Comparison of ENCODE assay signal across 23 cellular contexts in the genomic region with DNA sequence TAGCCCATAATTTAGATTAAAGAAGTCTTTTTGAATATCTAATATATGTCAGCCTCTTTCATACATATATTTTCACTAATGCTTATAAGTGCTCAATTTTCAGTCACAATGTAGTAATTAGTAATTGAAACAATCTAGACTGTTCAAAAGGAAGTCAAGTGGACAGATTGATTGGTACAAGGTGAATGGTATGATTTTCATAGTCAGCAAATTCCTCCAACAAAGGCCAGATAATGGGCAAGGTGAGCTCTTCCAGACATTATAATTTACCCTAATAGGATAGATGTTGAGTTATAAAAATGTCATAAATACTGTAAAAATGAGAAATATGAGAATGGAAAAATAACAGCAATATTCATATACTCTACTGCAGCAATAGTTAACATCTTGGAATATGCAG. TPM values are rescaled to one million over a fixed set of nuclear protein-coding genes. Genes with fewer than 3 reads are reported as not detected.
DNase-seq lines count a peak whose midpoint lies in the region; ATAC-seq, FAIRE-seq and TF ChIP-seq lines count a peak whose summit lies in the region.
"Had no signal": no experiment of that assay in that cellular context is flagged by ENCODE, and none has a peak within 500 bp of the region (broad histone marks: within the 10 kb centered on the region; RNA-seq: fewer than 3 reads in every experiment).

No MANE protein-coding gene starts in this region.

- in situ Hi-C loops in IMR-90 (cut with MboI; ENCODE audit: low sequenced_read_pairs): no loop called here

- H4K5ac ChIP-seq in IMR-90 (ENCODE audit: low read depth, low read length): no peak overlapping the region

- peak; percentile 53 for DNase-seq in NCI-H524 treated with DMSO at 0.1 percent for 48 hours (lab: John Stamatoyannopoulos, UW)
- no peak for DNase-seq in NCI-H524 (lab: John Stamatoyannopoulos, UW)
- DNase-seq in A549 (ENCODE audit: low read depth in 1 of 2, low spot score in 1 of 2): no peak
- DNase-seq in IMR-90: no peak
- DNase-seq in glutamatergic neuron: no peak
- DNase-seq in activated effector memory CD4-positive, alpha-beta T cell treated with Interleukin-2 at 50 U/mL for 16 hours: no peak
- DNase-seq: ACHN; BE2C; C1 segment of cervical spinal cord; Caco-2; Calu3; CD4-positive, alpha-beta memory T cell; CD4-positive, CD25-positive, alpha-beta regulatory T cell; DMS79 treated with DMSO at 0.1 percent for 48 hours; GF-D8 had no signal

- TF ChIP-seq POLR2A in A549 (IDR thresholded peaks at IDR 0.05; ENCODE audit: low read length) (no peak), IMR-90 (IDR thresholded peaks at IDR 0.05; ENCODE audit: low read depth, low read length) (no peak)

- no peak overlapping the region for H3K14ac ChIP-seq in IMR-90 (replicated peaks; ENCODE audit: low read depth, low read length)

- H4K91ac ChIP-seq in IMR-90 (ENCODE audit: insufficient read depth, low read depth, low read length): no peak overlapping the region

- H3K4me2 ChIP-seq in A549 (no peak overlapping the region), IMR-90 (ENCODE audit: low read depth, low read length) (no peak overlapping the region)
- H3K4me2 ChIP-seq: BLaER1 had no signal

- H2BK20ac ChIP-seq in IMR-90 (ENCODE audit: low read depth, low read length): no peak overlapping the region

- H2BK5ac ChIP-seq in IMR-90 (ENCODE audit: low read depth, low read length, poor library complexity, severe bottlenecking): no peak overlapping the region

- H3K27me3 Mint-ChIP-seq in glutamatergic neuron (ENCODE audit: unreplicated experiment): peaks cover 1% of the 10 kb centered on the region

- no peak overlapping the region for H3K4me3 ChIP-seq in A549
- H3K4me3 ChIP-seq in IMR-90 (ENCODE audit: insufficient read depth, low read depth, low read length): no peak overlapping the region
- H3K4me3 ChIP-seq: BLaER1 had no signal

- no peaks in the 10 kb centered on the region for H3K79me1 ChIP-seq in IMR-90 (ENCODE audit: low read depth in 1 of 2, low read length in 2 of 2)

- no peak overlapping the region for H2BK120ac ChIP-seq in IMR-90 (ENCODE audit: low read depth, low read length)

- no peaks in the 10 kb centered on the region; the same call in none of the 2 replicates for H3K27me3 ChIP-seq in IMR-90 (ENCODE audit: control insufficient read depth, insufficient read depth, low read length)
- H3K27me3 ChIP-seq: BE2C, BLaER1 had no signal

- H3K27ac ChIP-seq in A549: no peak overlapping the region
- H3K27ac ChIP-seq in IMR-90 (ENCODE audit: insufficient read depth, low read length): no peak overlapping the region
- H3K27ac ChIP-seq: 22Rv1, BLaER1 had no signal

- no peak overlapping the region for H4K8ac ChIP-seq in IMR-90 (ENCODE audit: low read depth in 2 of 2, low read length in 2 of 2)

- no peak overlapping the region for H3K56ac ChIP-seq in IMR-90 (ENCODE audit: extremely low read depth, insufficient read depth, low read length)

- H4K20me1 ChIP-seq in IMR-90 (ENCODE audit: insufficient read depth, low read length): no peaks in the 10 kb centered on the region
- H4K20me1 ChIP-seq: BLaER1 had no signal

- H3K4me1 Mint-ChIP-seq in glutamatergic neuron (ENCODE audit: low read depth, unreplicated experiment): peaks cover 3% of the 10 kb centered on the region
- H3K4me1 Mint-ChIP-seq: CD14-positive monocyte; CD4-positive, alpha-beta memory T cell; CD4-positive, CD25-positive, alpha-beta regulatory T cell had no signal

- H3K4me1 ChIP-seq in A549 (no peaks in the 10 kb centered on the region), IMR-90 (ENCODE audit: control insufficient read depth, insufficient read depth, low read length) (no peaks in the 10 kb centered on the region)
- H3K4me1 ChIP-seq: BE2C, BLaER1, Caco-2 had no signal

- H2AK5ac ChIP-seq in IMR-90 (ENCODE audit: low read depth, low read length): no peak overlapping the region

- peak overlapping the region; percentile 29 for H3K27ac Mint-ChIP-seq in glutamatergic neuron (ENCODE audit: unreplicated experiment)
- H3K27ac Mint-ChIP-seq: CD14-positive monocyte; CD4-positive, alpha-beta memory T cell; CD4-positive, CD25-positive, alpha-beta regulatory T cell had no signal

- H3K9me3 ChIP-seq in A549 (peaks cover 12% of the 10 kb centered on the region; the same call in 1 of the 3 replicates), IMR-90 (ENCODE audit: control insufficient read depth, insufficient read depth, low read length) (no peaks in the 10 kb centered on the region)
- H3K9me3 ChIP-seq: BE2C, Caco-2 had no signal

- H3K23ac ChIP-seq in IMR-90 (ENCODE audit: low read depth, low read length): no peak overlapping the region

- H2AK9ac ChIP-seq in IMR-90 (replicated peaks; ENCODE audit: low read depth, low read length, poor library complexity): no peak overlapping the region

- BruUV-seq in IMR-90 (replicated peaks; lab: Mats Ljungman, UMichigan): no TSS peak

- H2BK15ac ChIP-seq in IMR-90 (ENCODE audit: low read depth, low read length): no peak overlapping the region

- dilution Hi-C loops in IMR-90 (cut with HindIII; ENCODE audit: low sequenced_read_pairs, unreplicated experiment): no loop called here

- no peak for TF ChIP-seq RAD21 in A549 (conservative IDR thresholded peaks at IDR 0.05 in 1 of 2, IDR thresholded peaks at IDR 0.05 in 1 of 2)
- no peak for TF ChIP-seq RAD21 in IMR-90 (IDR thresholded peaks at IDR 0.05; ENCODE audit: low read length)

- no peak for FAIRE-seq in A549 (lab: Jason Lieb, UNC)
- FAIRE-seq: GM12891 had no signal

- intact Hi-C loops in IMR-90 (cut with micrococcal nuclease): no loop called here

- H3K9ac ChIP-seq in IMR-90 (ENCODE audit: low read depth, low read length): no peak overlapping the region
- H3K9ac ChIP-seq: BLaER1 had no signal

- H3K36me3 ChIP-seq in IMR-90 (ENCODE audit: control insufficient read depth, insufficient read depth, low read length): no peaks in the 10 kb centered on the region
- H3K36me3 ChIP-seq: BE2C, BLaER1 had no signal

- ATAC-seq in A549 (no peak), IMR-90 (ENCODE audit: low read depth) (no peak), GM18517 (IDR thresholded peaks at IDR 0.05; ENCODE audit: unreplicated experiment) (no peak)

- no peak overlapping the region for H2AFZ ChIP-seq in IMR-90 (replicated peaks; ENCODE audit: low read length, poor library complexity)

- H3K9me1 ChIP-seq in IMR-90 (ENCODE audit: insufficient read depth, low read length): 0 out of 2 replicates have a peak, but pooled peaks cover 3% of the 10 kb centered on the region

- TF ChIP-seq EP300 in A549 (IDR thresholded peaks at IDR 0.05): no peak

- H3K9me3 Mint-ChIP-seq in glutamatergic neuron (ENCODE audit: unreplicated experiment): peaks cover 3% of the 10 kb centered on the region

- no peak overlapping the region for H3K18ac ChIP-seq in IMR-90 (ENCODE audit: low read depth, low read length)

- CTCF ChIA-PET in A549 (lab: Yijun Ruan, JAX): interaction anchor here (1.3 kb wide), 1 partner anchor 16 kb away, joined by 3 read pairs; no protein-coding TSS in a partner anchor
- CTCF ChIA-PET in IMR-90 (lab: Yijun Ruan, JAX): interaction anchor here (0.6 kb wide), 2 partner anchors 7 to 156 kb away, joined by 3 to 5 read pairs; no protein-coding TSS in a partner anchor

- H3K4me3 Mint-ChIP-seq in glutamatergic neuron (ENCODE audit: unreplicated experiment): no peak overlapping the region
- H3K4me3 Mint-ChIP-seq: CD14-positive monocyte; CD4-positive, alpha-beta memory T cell; CD4-positive, CD25-positive, alpha-beta regulatory T cell had no signal

- peaks cover 5% of the 10 kb centered on the region for H3K36me3 Mint-ChIP-seq in glutamatergic neuron (ENCODE audit: unreplicated experiment)
- H3K36me3 Mint-ChIP-seq: CD14-positive monocyte; CD4-positive, alpha-beta memory T cell; CD4-positive, CD25-positive, alpha-beta regulatory T cell had no signal

- H3K4ac ChIP-seq in IMR-90 (ENCODE audit: low read depth, low read length): no peak overlapping the region

- TF ChIP-seq CTCF in A549 (IDR thresholded peaks at IDR 0.05) (no peak), IMR-90 (conservative IDR thresholded peaks at IDR 0.05; ENCODE audit: low read depth, low read length) (no peak), glutamatergic neuron (IDR thresholded peaks at IDR 0.05; ENCODE audit: partially characterized antibody, unreplicated experiment) (no peak)

- POLR2A ChIA-PET in A549 (lab: Yijun Ruan, JAX) (no interaction called here), IMR-90 (lab: Charles Lee; ENCODE audit: unreplicated experiment) (no interaction called here)

TF ChIP-seq in A549, 52 proteins besides CTCF, POLR2A, EP300 and RAD21:
- TF ChIP-seq MAFK (IDR thresholded peaks at IDR 0.05; ENCODE audit: partially characterized antibody) (peak; percentile 83), EHF (CRISPR knock-in tag; IDR thresholded peaks at IDR 0.05) (no peak)
TF ChIP-seq in A549: peak in this region for 1.

TF ChIP-seq in IMR-90, 13 proteins besides CTCF, POLR2A, EP300 and RAD21:
- TF ChIP-seq MAFK (IDR thresholded peaks at IDR 0.05; ENCODE audit: low read depth, low read length): peak; percentile 69
- no peak for TF ChIP-seq BHLHE40 (IDR thresholded peaks at IDR 0.05; ENCODE audit: low read depth, low read length)
- no peak for TF ChIP-seq CEBPB (IDR thresholded peaks at IDR 0.05; ENCODE audit: low read depth, low read length)
- TF ChIP-seq RCOR1 (IDR thresholded peaks at IDR 0.05; ENCODE audit: insufficient replicate concordance, low read length): no peak

RNA-seq across cellular contexts. Expression of a gene that starts 44.4 kb away (rescaled TPM):
- polyA plus RNA-seq in A549 (2011; rRNA removed) (not detected in 2 replicates), A549 (2017; fragmentation: RNase III; extraction: RNeasy Plus Mini Kit Qiagen cat#74134 plus additional on column Dnase treatment) (not detected in 3 replicates), IMR-90 (2012; rRNA removed) (0.03 TPM in 1 of 2 replicates, not detected in the other)
- not detected in 2 replicates for polyA plus RNA-seq in A549 (2012; cell fraction: cytosol; rRNA removed)
- not detected in 2 replicates for polyA plus RNA-seq in A549 (2012; cell fraction: nucleus; rRNA removed)
- not detected in 2 replicates for polyA minus RNA-seq in A549 (2011; rRNA and poly(A)+ RNA removed)
- total RNA-seq in IMR-90 (2012; rRNA removed) (not detected in 2 replicates), glutamatergic neuron (ENCODE audit: unreplicated experiment) (not detected)
- not detected in 2 replicates for polyA plus RNA-seq in IMR-90 (2012; cell fraction: cytosol; rRNA removed)
- 0.04 and 0.05 TPM in 2 replicates for polyA plus RNA-seq in IMR-90 (2012; cell fraction: nucleus; rRNA removed; ENCODE audit: low replicate concordance)
- total RNA-seq: A172; A673; Caco-2; Calu3; CD4-positive, alpha-beta memory T cell; CD4-positive, CD25-positive, alpha-beta regulatory T cell had no signal
- polyA plus RNA-seq: AG04450; CD14-positive monocyte; CD4-positive, alpha-beta memory T cell; CD4-positive, CD25-positive, alpha-beta regulatory T cell had no signal

RNA-seq across cellular contexts. Expression of a gene that starts 58.4 kb away (rescaled TPM):
- polyA plus RNA-seq in A549 (2011; rRNA removed) (0.08 and 0.13 TPM in 2 replicates), A549 (2017; fragmentation: RNase III; extraction: RNeasy Plus Mini Kit Qiagen cat#74134 plus additional on column Dnase treatment) (0.08 to 0.15 TPM (median 0.13 TPM) in 3 replicates), IMR-90 (2012; rRNA removed) (2.6 and 3.2 TPM in 2 replicates)
- 0.01 and 0.16 TPM in 2 replicates for polyA plus RNA-seq in A549 (2012; cell fraction: cytosol; rRNA removed)
- polyA plus RNA-seq in A549 (2012; cell fraction: nucleus; rRNA removed): 0.10 and 0.16 TPM in 2 replicates
- 0.15 TPM in 1 of 2 replicates, not detected in the other for polyA minus RNA-seq in A549 (2011; rRNA and poly(A)+ RNA removed)
- total RNA-seq in IMR-90 (2012; rRNA removed) (0.28 and 0.36 TPM in 2 replicates), glutamatergic neuron (ENCODE audit: unreplicated experiment) (92.0 TPM)
- polyA plus RNA-seq in IMR-90 (2012; cell fraction: cytosol; rRNA removed): 1.6 and 1.7 TPM in 2 replicates
- polyA plus RNA-seq in IMR-90 (2012; cell fraction: nucleus; rRNA removed; ENCODE audit: low replicate concordance): 2.6 and 4.0 TPM in 2 replicates
- total RNA-seq: Calu3; CD4-positive, CD25-positive, alpha-beta regulatory T cell had no signal
- polyA plus RNA-seq: CD14-positive monocyte; CD4-positive, alpha-beta memory T cell; CD4-positive, CD25-positive, alpha-beta regulatory T cell had no signal

Comparison
In these comparisons a context has a peak if more than half of its experiments do, and no peak if none do; other contexts are left out.
1. RNA of a gene that starts 58.4 kb away (total RNA-seq): 92.0 TPM in glutamatergic neuron (single experiment); 0.28 to 0.36 TPM in IMR-90; every median in the first group is over 10 times any median in the second.